Comparison of ENCODE assay signal across 1 cellular context in the genomic region with DNA sequence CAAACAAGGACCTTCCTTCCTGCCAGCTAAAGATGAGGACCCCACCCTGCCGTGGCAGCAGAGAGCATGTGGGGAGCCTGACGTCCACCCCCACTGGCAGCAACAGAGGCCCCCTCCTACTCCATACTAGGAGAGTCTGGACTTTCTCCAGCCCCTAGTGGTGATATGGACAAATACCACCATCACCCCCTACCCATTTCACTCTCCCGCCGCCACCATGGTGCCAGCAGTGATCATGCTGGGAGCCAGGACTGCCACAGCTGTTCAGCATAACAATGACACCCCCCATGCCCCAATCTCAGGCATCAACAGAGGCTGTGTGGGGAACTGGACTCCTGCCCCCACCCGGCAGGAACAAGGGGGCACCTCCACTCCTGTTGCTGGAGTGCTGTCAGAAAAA.
TF ChIP-seq lines count a peak whose summit lies in the region.

No MANE protein-coding gene starts in this region.

TF ChIP-seq in HepG2, 621 proteins besides CTCF, POLR2A, EP300 and RAD21:
- no peak for TF ChIP-seq TARDBP (CRISPR knock-in tag; IDR thresholded peaks at IDR 0.05)
